ENCODE assay signal across 9 cellular contexts in genomic region chr5:177371120-177371537, GRCh38. TPM values are rescaled to one million over a fixed set of nuclear protein-coding genes. Genes with fewer than 3 reads are reported as not detected.
DNase-seq lines count a peak whose midpoint lies in the region; ATAC-seq and TF ChIP-seq lines count a peak whose summit lies in the region.
"Had no signal": no experiment of that assay in that cellular context is flagged by ENCODE, and none has a peak within 500 bp of the region (broad histone marks: within the 10 kb centered on the region; RNA-seq: fewer than 3 reads in every experiment).

No MANE protein-coding gene starts in this region.

- no peak for ATAC-seq in GM21576 (IDR thresholded peaks at IDR 0.05; ENCODE audit: unreplicated experiment)

- no peak for DNase-seq in colonic mucosa
- no peak for DNase-seq in NOMO-1 treated with dmso at 0.1 percent for 144 hours (lab: John Stamatoyannopoulos, UW; ENCODE audit: unreplicated experiment)
- no peak for DNase-seq in lower leg skin (ENCODE audit: low spot score in 2 of 2)
- DNase-seq in GM10266 (ENCODE audit: extremely low spot score) = no peak
- DNase-seq: GF-D8 had no signal

- H3K36me3 ChIP-seq in ACC112 (ENCODE audit: insufficient read depth, low read length) (no peaks in the 10 kb centered on the region), HUES6 (ENCODE audit: control insufficient read depth, insufficient read depth, low read length) (peaks cover 8% of the 10 kb centered on the region; the same call in 1 of the 2 replicates), colonic mucosa (no peaks in the 10 kb centered on the region), muscle layer of duodenum (ENCODE audit: control insufficient read depth in 1 of 2, insufficient read depth in 2 of 2, low read length in 2 of 2) (no peaks in the 10 kb centered on the region)

- H3K27me3 ChIP-seq in ACC112 (ENCODE audit: insufficient read depth, low read length) (no peaks in the 10 kb centered on the region), HUES6 (ENCODE audit: control insufficient read depth, insufficient read depth, low read length) (peaks cover 17% of the 10 kb centered on the region), colonic mucosa (no peaks in the 10 kb centered on the region), muscle layer of duodenum (ENCODE audit: low read depth, low read length) (no peaks in the 10 kb centered on the region)

- intact Hi-C loops in colonic mucosa (cut with DNase I) (no loop called here), lower leg skin (cut with DNase I; ENCODE audit: low total_unique reads) (no loop called here)

- H3K9me3 ChIP-seq in HUES6 (ENCODE audit: control insufficient read depth, insufficient read depth, low read depth, low read length) (no peaks in the 10 kb centered on the region), colonic mucosa (no peaks in the 10 kb centered on the region), muscle layer of duodenum (ENCODE audit: control insufficient read depth in 1 of 2, low read length in 2 of 2) (no peaks in the 10 kb centered on the region)

- H3K79me2 ChIP-seq in ACC112 (ENCODE audit: control insufficient read depth, insufficient read depth, low read length, unreplicated experiment) = no peaks in the 10 kb centered on the region

- H3K4me1 ChIP-seq in ACC112 (ENCODE audit: control insufficient read depth, insufficient read depth, low read length, unreplicated experiment) = peaks cover 20% of the 10 kb centered on the region
- peaks cover 34% of the 10 kb centered on the region for H3K4me1 ChIP-seq in HUES6 (ENCODE audit: control insufficient read depth, insufficient read depth, low read length)
- H3K4me1 ChIP-seq in colonic mucosa = peaks cover 10% of the 10 kb centered on the region
- H3K4me1 ChIP-seq in muscle layer of duodenum (ENCODE audit: control insufficient read depth in 1 of 2, insufficient read depth in 2 of 2, low read length in 2 of 2) = peaks cover 4 to 10% of the 10 kb centered on the region in 2 donors

- H3K4me3 ChIP-seq in ACC112 (ENCODE audit: low read depth, low read length) (peak overlapping the region; percentile 72), HUES6 (ENCODE audit: low read depth, low read length) (peak overlapping the region; percentile 63), colonic mucosa (peak overlapping the region; percentile 31), muscle layer of duodenum (ENCODE audit: low read depth in 1 of 2, low read length in 2 of 2) (peak overlapping the region in 1 of 2 donors; percentile 53), lower leg skin (ENCODE audit: low read depth, poor library complexity, severe bottlenecking) (no peak overlapping the region)

- peak overlapping the region; percentile 46 for H2AFZ ChIP-seq in ACC112 (ENCODE audit: low read length, unreplicated experiment)

- 36 to 50% methylated on average over 11 to 13 of the region's 16 CpGs for WGBS in lower leg skin, 2 donors

- no peak for TF ChIP-seq POLR2A in lower leg skin (IDR thresholded peaks at IDR 0.05)

- H3K9ac ChIP-seq in HUES6 (ENCODE audit: low read length) (peak overlapping the region; percentile 66), colonic mucosa (ENCODE audit: low read depth in 2 of 2, low read length in 2 of 2) (peak overlapping the region; percentile 34 to 45)

- H3K27ac ChIP-seq in ACC112 (ENCODE audit: low read depth, low read length) (no peak overlapping the region), HUES6 (ENCODE audit: low read depth, low read length) (no peak overlapping the region), colonic mucosa (peak overlapping the region; percentile 50), muscle layer of duodenum (ENCODE audit: low read length) (peak overlapping the region; percentile 23)

- no peak for TF ChIP-seq CTCF in colonic mucosa (IDR thresholded peaks at IDR 0.05)
- no peak for TF ChIP-seq CTCF in lower leg skin (IDR thresholded peaks at IDR 0.05)
- TF ChIP-seq CTCF in GM10266 (IDR thresholded peaks at IDR 0.05; ENCODE audit: control insufficient read depth, insufficient read depth, low read depth, missing control alignments) = no peak

RNA-seq across cellular contexts. Expression of gene SLC34A1, which starts 13.1 kb away (rescaled TPM):
- total RNA-seq in colonic mucosa = not detected
- under 1 TPM in 2 of 4 donors, not detected in 2; 0.12 to 0.39 TPM for total RNA-seq in lower leg skin

RNA-seq across cellular contexts. Expression of gene RGS14, which starts 13.4 kb away (rescaled TPM):
- total RNA-seq in colonic mucosa (10 to 100 TPM in 1 of 2 donors, 1 to 10 TPM in 1; 9.1 to 10.1 TPM), lower leg skin (10 to 100 TPM; 28.6 to 38.3 (median 37.2) TPM)

RNA-seq across cellular contexts. Expression of gene LMAN2, which starts 19.7 kb away (rescaled TPM):
- total RNA-seq in colonic mucosa (100 to 1,000 TPM; 137 to 185 TPM), lower leg skin (100 to 1,000 TPM; 139 to 191 (median 166) TPM)

RNA-seq across cellular contexts. Expression of gene PFN3, which starts 29.3 kb away (rescaled TPM):
- not detected for total RNA-seq in colonic mucosa
- not detected for total RNA-seq in lower leg skin

RNA-seq across cellular contexts. Expression of gene F12, which starts 38.2 kb away (rescaled TPM):
- 10 to 100 TPM; 14.7 to 34.0 TPM for total RNA-seq in colonic mucosa
- 10 to 100 TPM in 2 of 4 donors, 1 to 10 TPM in 2; 1.9 to 14.5 (median 10.1) TPM for total RNA-seq in lower leg skin

Comparison
In these comparisons a context has a peak if more than half of its experiments do, and no peak if none do; other contexts are left out.
1. H3K27ac ChIP-seq: peak in colonic mucosa (single experiment) and muscle layer of duodenum (single experiment); none in ACC112 (single experiment) and HUES6 (single experiment).